8 cellular contexts compared by ENCODE assay signal in genomic region chr12:92145731-92146496, GRCh38. TPM values are rescaled to one million over a fixed set of nuclear protein-coding genes. Genes with fewer than 3 reads are reported as not detected.
A peak's percentile ranks its signal among the peaks of the same experiment; 100 is the strongest.
DNase-seq lines count a peak whose midpoint lies in the region; ATAC-seq, FAIRE-seq and TF ChIP-seq lines count a peak whose summit lies in the region.

TSS of gene BTG1 (minus strand) at chr12:92145846. CDS start at chr12:92145535, 311 bp downstream.

- peak within 1 kb of the TSS; percentile 85 for H3K4me3 ChIP-seq in AG10803 (ENCODE audit: low read length)

- peak; percentile 100 for DNase-seq in AG10803 (ENCODE audit: low read depth)
- peak; percentile 100 for DNase-seq in NCI-H460 (ENCODE audit: extremely low read depth, low read depth)
- peak; percentile 95 for DNase-seq in activated CD4-positive, CD25-positive, alpha-beta regulatory T cell treated with anti-CD3 and anti-CD28 coated beads, Interleukin-2, amount 50 U/mL, for 72 hours
- peak; percentile 100 for DNase-seq in cerebellar nuclear complex (lab: John Stamatoyannopoulos, UW)
- DNase-seq in stimulated activated CD4-positive, alpha-beta T cell treated with anti-CD3 and anti-CD28 coated beads, Interleukin-12 subunit alpha, Interleukin-12 subunit beta, amount 100 ng/mL, for 4 hours = peak; percentile 94

- peak; percentile 96 for FAIRE-seq in islet of Langerhans (lab: Jason Lieb, UNC)

- ATAC-seq in GM19043 (IDR thresholded peaks at IDR 0.05; ENCODE audit: low read depth, unreplicated experiment) (peak; percentile 54), HG03378 (IDR thresholded peaks at IDR 0.05; ENCODE audit: unreplicated experiment) (peak; percentile 77)

- TF ChIP-seq CTCF in AG10803 (conservative IDR thresholded peaks at IDR 0.05; ENCODE audit: low read length) = no peak

RNA-seq across cellular contexts. Expression of gene BTG1, which starts in this region (rescaled TPM):
- total RNA-seq in NCI-H460 (2014; rRNA removed; shearing (Covaris generic)) = 29.5 and 32.6 TPM in 2 replicates
- 2.7 and 3.4 TPM in 2 replicates for polyA plus RNA-seq in NCI-H460 (2014; cell fraction: nucleus; rRNA removed)

Comparison
In these comparisons a context has a peak if more than half of its experiments do, and no peak if none do; other contexts are left out.
1. Peak in every context shown above with its lines: DNase-seq, ATAC-seq and H3K4me3 ChIP-seq.